ENCODE assay signal across 1 cellular context in the genomic region with DNA sequence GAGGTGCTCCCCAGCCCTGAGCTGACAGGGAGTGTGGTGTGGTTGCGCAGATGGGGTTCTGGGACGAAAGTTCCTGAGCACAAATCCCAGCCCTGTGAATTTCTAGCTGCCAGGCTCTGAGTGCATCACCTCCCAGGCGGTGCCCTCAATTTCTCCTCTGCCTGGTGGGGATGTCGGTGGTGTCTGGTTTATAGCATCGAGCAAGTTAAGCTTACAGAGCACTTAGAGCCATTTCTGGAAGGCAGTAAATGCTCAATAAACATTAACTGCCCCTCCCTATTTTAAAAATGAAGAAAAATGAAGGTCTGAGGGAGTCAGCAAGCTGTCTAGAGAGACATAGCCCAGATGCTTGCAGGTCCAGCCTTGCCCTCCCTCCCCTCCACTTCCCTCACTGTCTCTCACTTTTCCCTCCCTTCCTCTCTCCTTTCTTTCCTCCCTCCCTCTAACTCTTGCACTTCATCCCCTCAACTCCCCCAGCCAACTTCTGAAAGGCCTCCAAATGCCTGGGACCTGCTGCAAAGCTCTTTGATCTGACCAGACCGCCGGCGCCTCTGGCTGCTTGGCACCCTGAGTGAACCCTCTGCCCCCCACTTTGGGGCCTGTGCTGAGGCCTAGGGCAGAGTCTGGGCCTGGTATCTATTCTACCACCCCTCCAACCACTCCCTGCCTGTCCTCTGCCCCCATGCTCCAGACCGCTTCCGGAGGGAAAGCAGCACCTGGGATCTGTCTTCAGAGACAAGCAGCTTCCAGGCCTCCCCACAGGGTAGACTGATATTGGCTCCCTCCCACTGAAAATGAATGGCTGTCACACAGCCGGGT.
A peak's percentile ranks its signal among the peaks of the same experiment; 100 is the strongest.
TF ChIP-seq lines count a peak whose summit lies in the region.

No MANE protein-coding gene starts in this region.

TF ChIP-seq in HepG2, 621 proteins besides CTCF, POLR2A, EP300 and RAD21 (continued from another document and continues in another):
- TF ChIP-seq STAG1 (CRISPR knock-in tag; IDR thresholded peaks at IDR 0.05) (0 out of 2 replicates have a peak, but pooled peaks have one; percentile 9), MED1 (CRISPR knock-in tag; IDR thresholded peaks at IDR 0.05) (peak; percentile 49; the same call in 1 of the 2 replicates), KDM3A (CRISPR knock-in tag; IDR thresholded peaks at IDR 0.05; ENCODE audit: low read depth) (no peak), ZNF556 (CRISPR knock-in tag; IDR thresholded peaks at IDR 0.05; ENCODE audit: borderline replicate concordance) (0 out of 2 replicates have a peak, but pooled peaks have one; percentile 30), NCOA2 (CRISPR knock-in tag; IDR thresholded peaks at IDR 0.05) (peak; percentile 64; the same call in 1 of the 2 replicates), RFXAP (CRISPR knock-in tag; IDR thresholded peaks at IDR 0.05; ENCODE audit: borderline replicate concordance) (peak; percentile 40; the same call in 1 of the 2 replicates), ZNF777 (CRISPR knock-in tag; IDR thresholded peaks at IDR 0.05) (0 out of 2 replicates have a peak, but pooled peaks have one; percentile 28), CREM (IDR thresholded peaks at IDR 0.05) (0 out of 2 replicates have a peak, but pooled peaks have one; percentile 23), CREM (CRISPR knock-in tag; IDR thresholded peaks at IDR 0.05) (no peak), FOXP1 (IDR thresholded peaks at IDR 0.05) (no peak), FOXP1 (CRISPR knock-in tag; IDR thresholded peaks at IDR 0.05) (peak; percentile 14; the same call in 1 of the 2 replicates), TCF7 (IDR thresholded peaks at IDR 0.05; ENCODE audit: low read depth) (peak; percentile 84), POLR2AphosphoS5 (IDR thresholded peaks at IDR 0.05; ENCODE audit: low read depth, low read length) (peak; percentile 34; the same call in 1 of the 2 replicates), FOXA3 (CRISPR knock-in tag; IDR thresholded peaks at IDR 0.05) (peak; percentile 6; the same call in 1 of the 2 replicates), ZBTB10 (CRISPR knock-in tag; IDR thresholded peaks at IDR 0.05; ENCODE audit: borderline replicate concordance) (peak; percentile 72; the same call in 1 of the 2 replicates), ZNF780A (CRISPR knock-in tag; IDR thresholded peaks at IDR 0.05) (no peak), ZNF687 (CRISPR knock-in tag; IDR thresholded peaks at IDR 0.05) (peak; percentile 92), KLF12 (CRISPR knock-in tag; IDR thresholded peaks at IDR 0.05; ENCODE audit: borderline replicate concordance) (peak; percentile 34; the same call in 1 of the 2 replicates), MAZ (IDR thresholded peaks at IDR 0.05; ENCODE audit: borderline replicate concordance, low read depth, low read length) (no peak; the same call in 1 of the 2 replicates), MAZ (CRISPR knock-in tag; IDR thresholded peaks at IDR 0.05; ENCODE audit: low read depth) (no peak), POLR2G (IDR thresholded peaks at IDR 0.05; ENCODE audit: low read depth, low read length) (peak; percentile 54; the same call in 1 of the 2 replicates), ARNT2 (CRISPR knock-in tag; IDR thresholded peaks at IDR 0.05; ENCODE audit: low read depth) (no peak), ZNF574 (CRISPR knock-in tag; IDR thresholded peaks at IDR 0.05) (0 out of 2 replicates have a peak, but pooled peaks have one; percentile 25)
- TF ChIP-seq, protein P1, sequence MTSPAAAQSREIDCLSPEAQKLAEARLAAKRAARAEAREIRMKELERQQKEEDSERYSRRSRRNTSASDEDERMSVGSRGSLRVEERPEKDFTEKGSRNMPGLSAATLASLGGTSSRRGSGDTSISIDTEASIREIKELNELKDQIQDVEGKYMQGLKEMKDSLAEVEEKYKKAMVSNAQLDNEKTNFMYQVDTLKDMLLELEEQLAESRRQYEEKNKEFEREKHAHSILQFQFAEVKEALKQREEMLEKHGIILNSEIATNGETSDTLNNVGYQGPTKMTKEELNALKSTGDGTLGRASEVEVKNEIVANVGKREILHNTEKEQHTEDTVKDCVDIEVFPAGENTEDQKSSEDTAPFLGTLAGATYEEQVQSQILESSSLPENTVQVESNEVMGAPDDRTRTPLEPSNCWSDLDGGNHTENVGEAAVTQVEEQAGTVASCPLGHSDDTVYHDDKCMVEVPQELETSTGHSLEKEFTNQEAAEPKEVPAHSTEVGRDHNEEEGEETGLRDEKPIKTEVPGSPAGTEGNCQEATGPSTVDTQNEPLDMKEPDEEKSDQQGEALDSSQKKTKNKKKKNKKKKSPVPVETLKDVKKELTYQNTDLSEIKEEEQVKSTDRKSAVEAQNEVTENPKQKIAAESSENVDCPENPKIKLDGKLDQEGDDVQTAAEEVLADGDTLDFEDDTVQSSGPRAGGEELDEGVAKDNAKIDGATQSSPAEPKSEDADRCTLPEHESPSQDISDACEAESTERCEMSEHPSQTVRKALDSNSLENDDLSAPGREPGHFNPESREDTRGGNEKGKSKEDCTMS (CRISPR knock-in tag; conservative IDR thresholded peaks at IDR 0.05), result no peak
- TF ChIP-seq, protein P2, sequence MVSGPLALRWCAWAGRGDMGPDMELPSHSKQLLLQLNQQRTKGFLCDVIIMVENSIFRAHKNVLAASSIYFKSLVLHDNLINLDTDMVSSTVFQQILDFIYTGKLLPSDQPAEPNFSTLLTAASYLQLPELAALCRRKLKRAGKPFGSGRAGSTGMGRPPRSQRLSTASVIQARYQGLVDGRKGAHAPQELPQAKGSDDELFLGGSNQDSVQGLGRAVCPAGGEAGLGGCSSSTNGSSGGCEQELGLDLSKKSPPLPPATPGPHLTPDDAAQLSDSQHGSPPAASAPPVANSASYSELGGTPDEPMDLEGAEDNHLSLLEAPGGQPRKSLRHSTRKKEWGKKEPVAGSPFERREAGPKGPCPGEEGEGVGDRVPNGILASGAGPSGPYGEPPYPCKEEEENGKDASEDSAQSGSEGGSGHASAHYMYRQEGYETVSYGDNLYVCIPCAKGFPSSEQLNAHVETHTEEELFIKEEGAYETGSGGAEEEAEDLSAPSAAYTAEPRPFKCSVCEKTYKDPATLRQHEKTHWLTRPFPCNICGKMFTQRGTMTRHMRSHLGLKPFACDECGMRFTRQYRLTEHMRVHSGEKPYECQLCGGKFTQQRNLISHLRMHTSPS (CRISPR knock-in tag; IDR thresholded peaks at IDR 0.05; ENCODE audit: low read depth), result peak; percentile 88; the same call in 1 of the 2 replicates
- TF ChIP-seq, protein P3, sequence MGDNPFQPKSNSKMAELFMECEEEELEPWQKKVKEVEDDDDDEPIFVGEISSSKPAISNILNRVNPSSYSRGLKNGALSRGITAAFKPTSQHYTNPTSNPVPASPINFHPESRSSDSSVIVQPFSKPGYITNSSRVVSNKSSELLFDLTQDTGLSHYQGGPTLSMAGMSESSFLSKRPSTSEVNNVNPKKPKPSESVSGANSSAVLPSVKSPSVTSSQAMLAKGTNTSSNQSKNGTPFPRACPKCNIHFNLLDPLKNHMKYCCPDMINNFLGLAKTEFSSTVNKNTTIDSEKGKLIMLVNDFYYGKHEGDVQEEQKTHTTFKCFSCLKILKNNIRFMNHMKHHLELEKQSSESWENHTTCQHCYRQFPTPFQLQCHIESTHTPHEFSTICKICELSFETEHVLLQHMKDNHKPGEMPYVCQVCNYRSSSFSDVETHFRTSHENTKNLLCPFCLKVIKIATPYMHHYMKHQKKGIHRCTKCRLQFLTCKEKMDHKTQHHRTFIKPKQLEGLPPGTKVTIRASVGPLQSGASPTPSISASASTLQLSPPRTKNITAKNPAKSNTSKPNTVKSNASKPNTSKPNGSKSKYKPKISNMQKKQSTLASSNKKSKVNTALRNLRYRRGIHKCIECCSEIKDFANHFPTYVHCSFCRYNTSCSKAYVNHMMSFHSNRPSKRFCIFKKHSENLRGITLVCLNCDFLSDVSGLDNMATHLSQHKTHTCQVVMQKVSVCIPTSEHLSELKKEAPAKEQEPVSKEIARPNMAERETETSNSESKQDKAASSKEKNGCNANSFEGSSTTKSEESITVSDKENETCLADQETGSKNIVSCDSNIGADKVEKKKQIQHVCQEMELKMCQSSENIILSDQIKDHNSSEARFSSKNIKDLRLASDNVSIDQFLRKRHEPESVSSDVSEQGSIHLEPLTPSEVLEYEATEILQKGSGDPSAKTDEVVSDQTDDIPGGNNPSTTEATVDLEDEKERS (CRISPR knock-in tag; IDR thresholded peaks at IDR 0.05), result 0 out of 2 replicates have a peak, but pooled peaks have one; percentile 43
- TF ChIP-seq, protein P4, sequence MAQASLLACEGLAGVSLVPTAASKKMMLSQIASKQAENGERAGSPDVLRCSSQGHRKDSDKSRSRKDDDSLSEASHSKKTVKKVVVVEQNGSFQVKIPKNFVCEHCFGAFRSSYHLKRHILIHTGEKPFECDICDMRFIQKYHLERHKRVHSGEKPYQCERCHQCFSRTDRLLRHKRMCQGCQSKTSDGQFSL (CRISPR knock-in tag; IDR thresholded peaks at IDR 0.05), result 0 out of 2 replicates have a peak, but pooled peaks have one; percentile 38
- TF ChIP-seq, protein P5, sequence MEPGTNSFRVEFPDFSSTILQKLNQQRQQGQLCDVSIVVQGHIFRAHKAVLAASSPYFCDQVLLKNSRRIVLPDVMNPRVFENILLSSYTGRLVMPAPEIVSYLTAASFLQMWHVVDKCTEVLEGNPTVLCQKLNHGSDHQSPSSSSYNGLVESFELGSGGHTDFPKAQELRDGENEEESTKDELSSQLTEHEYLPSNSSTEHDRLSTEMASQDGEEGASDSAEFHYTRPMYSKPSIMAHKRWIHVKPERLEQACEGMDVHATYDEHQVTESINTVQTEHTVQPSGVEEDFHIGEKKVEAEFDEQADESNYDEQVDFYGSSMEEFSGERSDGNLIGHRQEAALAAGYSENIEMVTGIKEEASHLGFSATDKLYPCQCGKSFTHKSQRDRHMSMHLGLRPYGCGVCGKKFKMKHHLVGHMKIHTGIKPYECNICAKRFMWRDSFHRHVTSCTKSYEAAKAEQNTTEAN (CRISPR knock-in tag; conservative IDR thresholded peaks at IDR 0.05), result 0 out of 2 replicates have a peak, but pooled peaks have one; percentile 28
- TF ChIP-seq, protein P6, sequence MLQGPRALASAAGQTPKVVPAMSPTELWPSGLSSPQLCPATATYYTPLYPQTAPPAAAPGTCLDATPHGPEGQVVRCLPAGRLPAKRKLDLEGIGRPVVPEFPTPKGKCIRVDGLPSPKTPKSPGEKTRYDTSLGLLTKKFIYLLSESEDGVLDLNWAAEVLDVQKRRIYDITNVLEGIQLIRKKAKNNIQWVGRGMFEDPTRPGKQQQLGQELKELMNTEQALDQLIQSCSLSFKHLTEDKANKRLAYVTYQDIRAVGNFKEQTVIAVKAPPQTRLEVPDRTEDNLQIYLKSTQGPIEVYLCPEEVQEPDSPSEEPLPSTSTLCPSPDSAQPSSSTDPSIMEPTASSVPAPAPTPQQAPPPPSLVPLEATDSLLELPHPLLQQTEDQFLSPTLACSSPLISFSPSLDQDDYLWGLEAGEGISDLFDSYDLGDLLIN (CRISPR knock-in tag; IDR thresholded peaks at IDR 0.05; ENCODE audit: borderline replicate concordance), result 0 out of 2 replicates have a peak, but pooled peaks have one; percentile 30
